Comparison of ENCODE assay signal across 27 cellular contexts in the genomic region with DNA sequence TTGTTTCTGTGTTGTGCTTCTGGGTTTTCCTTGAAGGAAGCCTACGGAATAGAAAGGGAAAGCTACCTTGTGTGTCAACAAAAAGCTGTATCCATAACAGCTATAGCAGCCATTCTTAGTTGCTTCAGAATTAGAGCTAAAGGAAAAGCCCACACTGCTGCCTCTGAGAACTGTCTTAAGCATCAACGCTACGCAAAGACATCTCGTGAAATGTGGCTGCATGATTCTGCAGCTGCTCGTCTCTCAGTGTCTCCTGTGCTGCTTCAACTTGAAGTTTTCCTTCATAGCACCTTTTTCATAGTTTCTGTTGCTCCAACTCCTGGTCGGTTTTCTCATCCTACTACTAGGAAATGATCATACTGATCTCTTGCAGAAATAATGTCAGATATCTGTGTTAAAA.
"Had no signal": no experiment of that assay in that cellular context is flagged by ENCODE, and none has a peak within 500 bp of the region (broad histone marks: within the 10 kb centered on the region; RNA-seq: fewer than 3 reads in every experiment).

No MANE protein-coding gene starts in this region.

- H3K9me3 ChIP-seq: left lung, lower lobe of right lung, neutrophil, ovary, spleen, thyroid gland, transverse colon, upper lobe of right lung, uterus had no signal

- H3K27me3 ChIP-seq: left lung, neural progenitor cell, neutrophil, ovary, spleen, thyroid gland, transverse colon, upper lobe of right lung, uterus had no signal

- H3K4me2 ChIP-seq: neural progenitor cell had no signal

- DNase-seq: immature natural killer cell; kidney; left colon; left lung; lower lobe of right lung; mammary epithelial cell; mesenchymal stem cell; naive B cell; natural killer cell; nephron progenitor cell; occipital lobe; ovary; retina; right cardiac atrium; spleen; stimulated activated CD4-positive, alpha-beta T cell treated with anti-CD3 and anti-CD28 coated beads, Interleukin-4, amount 100 ng/mL, for 24 hours; stimulated activated naive CD4-positive, alpha-beta T cell treated with Interleukin-2 at 50 U/mL for 16 hours; stimulated activated naive CD8-positive, alpha-beta T cell treated with anti-CD3 and anti-CD28 coated beads, Interleukin-15, amount 100 ng/mL, for 72 hours; substantia nigra; thyroid gland; transverse colon; upper lobe of right lung; uterus had no signal

- H2AFZ ChIP-seq: neural progenitor cell had no signal

- H3K4me3 ChIP-seq: left lung, lower lobe of right lung, neural progenitor cell, ovary, skin epidermis, spleen, thyroid gland, transverse colon, upper lobe of right lung, uterus had no signal

- H3K4me1 ChIP-seq: left lung, lower lobe of right lung, neural progenitor cell, spleen, thyroid gland, transverse colon, upper lobe of right lung, uterus had no signal

- H3K27ac ChIP-seq: left lung, lower lobe of right lung, neural progenitor cell, neutrophil, ovary, skin epidermis, spleen, thyroid gland, transverse colon, upper lobe of right lung, uterus had no signal

- H3K36me3 ChIP-seq: left lung, lower lobe of right lung, neural progenitor cell, neutrophil, ovary, spleen, thyroid gland, transverse colon, upper lobe of right lung, uterus had no signal

- FAIRE-seq: islet of Langerhans, kidney had no signal
